In genomic region chr15:66569461-66570137, GRCh38 we compare ENCODE assay signal across 25 cellular contexts. TPM values are rescaled to one million over a fixed set of nuclear protein-coding genes. Genes with fewer than 3 reads are reported as not detected.
"Had no signal": no experiment of that assay in that cellular context is flagged by ENCODE, and none has a peak within 500 bp of the region (broad histone marks: within the 10 kb centered on the region; RNA-seq: fewer than 3 reads in every experiment).

No MANE protein-coding gene starts in this region.

- H3K9me3 ChIP-seq: esophagus squamous epithelium, heart right ventricle, left ventricle myocardium inferior, right atrium auricular region, thoracic aorta, upper lobe of left lung had no signal

- H3K9me3 Mint-ChIP-seq: activated naive CD4-positive, alpha-beta T cell treated with anti-CD3 and anti-CD28 coated beads, Interleukin-2, amount 50 U/mL, for 72 hours; central memory CD8-positive, alpha-beta T cell; nephron progenitor cell; stimulated activated effector memory CD8-positive, alpha-beta T cell treated with anti-CD3 and anti-CD28 coated beads, Interleukin-12 subunit alpha, Interleukin-12 subunit beta, amount 100 ng/mL, for 72 hours; stimulated activated naive CD8-positive, alpha-beta T cell treated with anti-CD3 and anti-CD28 coated beads, Interleukin-15, Interleukin-2, amounts not matched to agents 100 ng/mL and 50 ng/mL, for 24 hours had no signal

- H3K36me3 Mint-ChIP-seq: activated naive CD4-positive, alpha-beta T cell treated with anti-CD3 and anti-CD28 coated beads, Interleukin-2, amount 50 U/mL, for 72 hours; stimulated activated effector memory CD8-positive, alpha-beta T cell treated with anti-CD3 and anti-CD28 coated beads, Interleukin-12 subunit alpha, Interleukin-12 subunit beta, amount 100 ng/mL, for 72 hours had no signal

- H3K27ac Mint-ChIP-seq: activated naive CD4-positive, alpha-beta T cell treated with anti-CD3 and anti-CD28 coated beads, Interleukin-2, amount 50 U/mL, for 72 hours; nephron progenitor cell; stimulated activated effector memory CD8-positive, alpha-beta T cell treated with anti-CD3 and anti-CD28 coated beads, Interleukin-12 subunit alpha, Interleukin-12 subunit beta, amount 100 ng/mL, for 72 hours; stimulated activated naive CD8-positive, alpha-beta T cell treated with anti-CD3 and anti-CD28 coated beads, Interleukin-15, Interleukin-2, amounts not matched to agents 100 ng/mL and 50 ng/mL, for 24 hours had no signal

- ATAC-seq: activated naive CD4-positive, alpha-beta T cell treated with anti-CD3 and anti-CD28 coated beads, Interleukin-2, amount 50 U/mL, for 72 hours; heart right ventricle; stimulated activated effector memory CD8-positive, alpha-beta T cell treated with anti-CD3 and anti-CD28 coated beads, Interleukin-12 subunit alpha, Interleukin-12 subunit beta, amount 100 ng/mL, for 72 hours had no signal

- H2AFZ ChIP-seq: parathyroid adenoma had no signal

- H3K27me3 Mint-ChIP-seq: central memory CD8-positive, alpha-beta T cell had no signal

- H3K9ac ChIP-seq: parathyroid adenoma had no signal

- H3K27me3 ChIP-seq: esophagus squamous epithelium, heart right ventricle, right atrium auricular region, upper lobe of left lung had no signal

- H3K27ac ChIP-seq: esophagus squamous epithelium, heart right ventricle, left ventricle myocardium inferior, parathyroid adenoma, right atrium auricular region, thoracic aorta, upper lobe of left lung had no signal

- H3K4me1 ChIP-seq: parathyroid adenoma had no signal

- H3K4me3 Mint-ChIP-seq: central memory CD8-positive, alpha-beta T cell; nephron progenitor cell; stimulated activated effector memory CD8-positive, alpha-beta T cell treated with anti-CD3 and anti-CD28 coated beads, Interleukin-12 subunit alpha, Interleukin-12 subunit beta, amount 100 ng/mL, for 72 hours; stimulated activated naive CD8-positive, alpha-beta T cell treated with anti-CD3 and anti-CD28 coated beads, Interleukin-15, Interleukin-2, amounts not matched to agents 100 ng/mL and 50 ng/mL, for 24 hours had no signal

- H3K36me3 ChIP-seq: esophagus squamous epithelium, heart right ventricle, left ventricle myocardium inferior, right atrium auricular region, thoracic aorta, upper lobe of left lung had no signal

- DNase-seq: activated CD4-positive, alpha-beta T cell treated with anti-CD3 and anti-CD28 coated beads for 1 hour; activated naive CD4-positive, alpha-beta T cell; activated T-cell treated with anti-CD3 and anti-CD28 coated beads, Interleukin-2, amount 50 U/mL, for 48 hours; dermis blood vessel endothelial cell; effector CD4-positive, alpha-beta T cell; esophagus squamous epithelium; foreskin melanocyte; heart right ventricle; left ventricle myocardium inferior; nephron progenitor cell; occipital lobe; stimulated activated CD4-positive, alpha-beta T cell treated with anti-CD3 and anti-CD28 coated beads, Interleukin-4, amount 100 ng/mL, for 1 hour; T-helper 2 cell; upper lobe of left lung had no signal

- H3K4me3 ChIP-seq: esophagus squamous epithelium, heart right ventricle, left ventricle myocardium inferior, right atrium auricular region, thoracic aorta, upper lobe of left lung had no signal

RNA-seq across cellular contexts. Expression of gene LCTL, which starts 3.8 kb away (rescaled TPM):
- total RNA-seq: activated naive CD4-positive, alpha-beta T cell treated with anti-CD3 and anti-CD28 coated beads, Interleukin-2, amount 50 U/mL, for 72 hours; dermis blood vessel endothelial cell; esophagus squamous epithelium; left ventricle myocardium inferior; lung microvascular endothelial cell; mucosa of gallbladder; pulmonary artery endothelial cell; right atrium auricular region; subcutaneous adipose tissue; thoracic aorta; upper lobe of left lung had no signal
- polyA plus RNA-seq: heart right ventricle had no signal
